In the genomic region with DNA sequence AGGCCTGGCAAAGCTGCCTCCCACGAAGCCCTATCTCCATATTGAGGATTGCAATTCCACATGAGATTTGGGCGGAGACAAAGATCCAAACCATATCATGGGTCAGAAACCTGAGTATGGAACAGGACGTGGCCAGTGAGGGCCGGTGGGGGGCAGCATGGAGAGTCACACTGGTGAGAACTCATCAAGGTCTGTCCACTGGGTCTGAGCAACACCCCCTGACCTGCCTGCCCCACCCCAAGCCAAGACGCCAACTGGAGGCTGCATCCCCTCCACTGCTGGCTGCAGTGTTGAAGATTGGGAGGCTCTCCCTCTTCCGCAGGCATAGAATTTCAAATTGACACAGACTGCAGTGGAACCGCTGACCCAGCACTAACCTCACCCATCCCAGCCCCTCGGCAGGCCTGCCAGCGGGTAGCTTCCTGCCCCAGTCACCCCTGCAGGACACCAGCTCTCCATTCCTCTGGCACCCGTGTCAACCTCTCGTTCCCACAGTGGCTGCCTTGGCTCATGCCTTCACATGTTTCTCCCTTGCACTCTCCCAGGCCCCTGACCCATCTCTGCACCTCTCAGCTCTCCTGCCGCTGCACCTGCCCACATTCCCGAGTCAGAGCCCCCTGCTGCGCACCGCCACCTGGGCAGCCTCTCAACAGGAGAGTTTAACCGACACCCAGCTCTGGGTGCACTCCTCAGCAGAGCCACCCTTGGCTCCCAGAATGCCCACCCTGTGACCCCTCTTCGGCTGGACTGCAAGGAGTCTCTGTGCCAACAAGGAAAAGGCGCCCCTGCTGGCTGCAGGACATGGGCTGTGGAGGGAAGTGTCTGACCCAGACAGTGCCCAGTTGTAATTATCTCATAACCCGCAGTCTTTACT, we compare ENCODE assay signal across 1 cellular context.
TF ChIP-seq lines count a peak whose summit lies in the region.

No MANE protein-coding gene starts in this region.

TF ChIP-seq in HepG2, 621 proteins besides CTCF, POLR2A, EP300 and RAD21:
- TF ChIP-seq ZNF768 (CRISPR knock-in tag; IDR thresholded peaks at IDR 0.05) = peak; percentile 72; the same call in 1 of the 2 replicates
- no peak for TF ChIP-seq SATB2 (CRISPR knock-in tag; IDR thresholded peaks at IDR 0.05)
- TF ChIP-seq MBNL3 (CRISPR knock-in tag; conservative IDR thresholded peaks at IDR 0.05) = no peak
- TF ChIP-seq KMT2A (CRISPR knock-in tag; IDR thresholded peaks at IDR 0.05) = no peak
- TF ChIP-seq, protein P1, sequence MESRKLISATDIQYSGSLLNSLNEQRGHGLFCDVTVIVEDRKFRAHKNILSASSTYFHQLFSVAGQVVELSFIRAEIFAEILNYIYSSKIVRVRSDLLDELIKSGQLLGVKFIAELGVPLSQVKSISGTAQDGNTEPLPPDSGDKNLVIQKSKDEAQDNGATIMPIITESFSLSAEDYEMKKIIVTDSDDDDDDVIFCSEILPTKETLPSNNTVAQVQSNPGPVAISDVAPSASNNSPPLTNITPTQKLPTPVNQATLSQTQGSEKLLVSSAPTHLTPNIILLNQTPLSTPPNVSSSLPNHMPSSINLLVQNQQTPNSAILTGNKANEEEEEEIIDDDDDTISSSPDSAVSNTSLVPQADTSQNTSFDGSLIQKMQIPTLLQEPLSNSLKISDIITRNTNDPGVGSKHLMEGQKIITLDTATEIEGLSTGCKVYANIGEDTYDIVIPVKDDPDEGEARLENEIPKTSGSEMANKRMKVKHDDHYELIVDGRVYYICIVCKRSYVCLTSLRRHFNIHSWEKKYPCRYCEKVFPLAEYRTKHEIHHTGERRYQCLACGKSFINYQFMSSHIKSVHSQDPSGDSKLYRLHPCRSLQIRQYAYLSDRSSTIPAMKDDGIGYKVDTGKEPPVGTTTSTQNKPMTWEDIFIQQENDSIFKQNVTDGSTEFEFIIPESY (CRISPR knock-in tag; IDR thresholded peaks at IDR 0.05) = peak; percentile 64; the same call in 1 of the 2 replicates
- TF ChIP-seq ZBTB7B (CRISPR knock-in tag; IDR thresholded peaks at IDR 0.05) = no peak
- TF ChIP-seq, protein P2, sequence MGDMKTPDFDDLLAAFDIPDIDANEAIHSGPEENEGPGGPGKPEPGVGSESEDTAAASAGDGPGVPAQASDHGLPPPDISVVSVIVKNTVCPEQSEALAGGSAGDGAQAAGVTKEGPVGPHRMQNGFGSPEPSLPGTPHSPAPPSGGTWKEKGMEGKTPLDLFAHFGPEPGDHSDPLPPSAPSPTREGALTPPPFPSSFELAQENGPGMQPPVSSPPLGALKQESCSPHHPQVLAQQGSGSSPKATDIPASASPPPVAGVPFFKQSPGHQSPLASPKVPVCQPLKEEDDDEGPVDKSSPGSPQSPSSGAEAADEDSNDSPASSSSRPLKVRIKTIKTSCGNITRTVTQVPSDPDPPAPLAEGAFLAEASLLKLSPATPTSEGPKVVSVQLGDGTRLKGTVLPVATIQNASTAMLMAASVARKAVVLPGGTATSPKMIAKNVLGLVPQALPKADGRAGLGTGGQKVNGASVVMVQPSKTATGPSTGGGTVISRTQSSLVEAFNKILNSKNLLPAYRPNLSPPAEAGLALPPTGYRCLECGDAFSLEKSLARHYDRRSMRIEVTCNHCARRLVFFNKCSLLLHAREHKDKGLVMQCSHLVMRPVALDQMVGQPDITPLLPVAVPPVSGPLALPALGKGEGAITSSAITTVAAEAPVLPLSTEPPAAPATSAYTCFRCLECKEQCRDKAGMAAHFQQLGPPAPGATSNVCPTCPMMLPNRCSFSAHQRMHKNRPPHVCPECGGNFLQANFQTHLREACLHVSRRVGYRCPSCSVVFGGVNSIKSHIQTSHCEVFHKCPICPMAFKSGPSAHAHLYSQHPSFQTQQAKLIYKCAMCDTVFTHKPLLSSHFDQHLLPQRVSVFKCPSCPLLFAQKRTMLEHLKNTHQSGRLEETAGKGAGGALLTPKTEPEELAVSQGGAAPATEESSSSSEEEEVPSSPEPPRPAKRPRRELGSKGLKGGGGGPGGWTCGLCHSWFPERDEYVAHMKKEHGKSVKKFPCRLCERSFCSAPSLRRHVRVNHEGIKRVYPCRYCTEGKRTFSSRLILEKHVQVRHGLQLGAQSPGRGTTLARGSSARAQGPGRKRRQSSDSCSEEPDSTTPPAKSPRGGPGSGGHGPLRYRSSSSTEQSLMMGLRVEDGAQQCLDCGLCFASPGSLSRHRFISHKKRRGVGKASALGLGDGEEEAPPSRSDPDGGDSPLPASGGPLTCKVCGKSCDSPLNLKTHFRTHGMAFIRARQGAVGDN (CRISPR knock-in tag; IDR thresholded peaks at IDR 0.05) = peak; percentile 20; the same call in 1 of the 2 replicates
- TF ChIP-seq ZFYVE20 (CRISPR knock-in tag; IDR thresholded peaks at IDR 0.05; ENCODE audit: borderline replicate concordance, low read depth) = no peak
- TF ChIP-seq, protein P3, sequence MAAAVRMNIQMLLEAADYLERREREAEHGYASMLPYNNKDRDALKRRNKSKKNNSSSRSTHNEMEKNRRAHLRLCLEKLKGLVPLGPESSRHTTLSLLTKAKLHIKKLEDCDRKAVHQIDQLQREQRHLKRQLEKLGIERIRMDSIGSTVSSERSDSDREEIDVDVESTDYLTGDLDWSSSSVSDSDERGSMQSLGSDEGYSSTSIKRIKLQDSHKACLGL (CRISPR knock-in tag; IDR thresholded peaks at IDR 0.05) = no peak
- TF ChIP-seq GFI1 (CRISPR knock-in tag; IDR thresholded peaks at IDR 0.05; ENCODE audit: borderline replicate concordance) = no peak
- TF ChIP-seq MAFK (conservative IDR thresholded peaks at IDR 0.05 in 1 of 2, IDR thresholded peaks at IDR 0.05 in 1 of 2; ENCODE audit: low read length in 2 of 2) = peak; percentile 22 to 41; a peak in 2 of 4 replicates
- TF ChIP-seq, protein P4, sequence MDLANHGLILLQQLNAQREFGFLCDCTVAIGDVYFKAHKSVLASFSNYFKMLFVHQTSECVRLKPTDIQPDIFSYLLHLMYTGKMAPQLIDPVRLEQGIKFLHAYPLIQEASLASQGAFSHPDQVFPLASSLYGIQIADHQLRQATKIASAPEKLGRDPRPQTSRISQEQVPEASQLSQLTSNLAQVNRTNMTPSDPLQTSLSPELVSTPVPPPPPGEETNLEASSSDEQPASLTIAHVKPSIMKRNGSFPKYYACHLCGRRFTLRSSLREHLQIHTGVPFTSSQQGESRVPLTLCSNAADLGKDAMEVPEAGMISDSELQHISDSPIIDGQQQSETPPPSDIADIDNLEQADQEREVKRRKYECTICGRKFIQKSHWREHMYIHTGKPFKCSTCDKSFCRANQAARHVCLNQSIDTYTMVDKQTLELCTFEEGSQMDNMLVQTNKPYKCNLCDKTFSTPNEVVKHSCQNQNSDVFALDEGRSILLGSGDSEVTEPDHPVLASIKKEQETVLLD (CRISPR knock-in tag; IDR thresholded peaks at IDR 0.05; ENCODE audit: low read depth) = no peak
